In the genomic region with DNA sequence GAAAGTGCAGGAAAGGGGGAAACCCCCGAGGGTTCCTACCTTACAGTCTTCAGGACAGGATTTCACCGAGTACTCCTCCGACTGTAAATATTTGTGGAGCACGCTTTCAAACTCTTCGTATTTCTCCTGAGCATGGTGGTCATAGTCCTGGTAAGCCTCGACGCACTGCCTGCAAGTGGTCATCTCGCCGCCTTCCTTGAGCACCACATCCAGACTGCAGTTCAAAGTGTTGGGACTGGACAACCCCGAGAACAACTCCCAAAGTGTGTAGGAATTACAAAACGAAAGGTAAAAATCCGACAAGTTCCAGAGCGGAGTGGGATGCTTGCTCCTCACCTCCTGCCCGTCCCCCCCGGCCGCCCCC, we compare ENCODE assay signal across 9 cellular contexts.
DNase-seq lines count a peak whose midpoint lies in the region; ATAC-seq and TF ChIP-seq lines count a peak whose summit lies in the region.
"Had no signal": no experiment of that assay in that cellular context is flagged by ENCODE, and none has a peak within 500 bp of the region (broad histone marks: within the 10 kb centered on the region; RNA-seq: fewer than 3 reads in every experiment).

No MANE protein-coding gene starts in this region.

- H3K36me3 ChIP-seq in cardiac muscle cell, result no peaks in the 10 kb centered on the region
- H3K36me3 ChIP-seq in right atrium auricular region, result no peaks in the 10 kb centered on the region
- no peaks in the 10 kb centered on the region for H3K36me3 ChIP-seq in left lung
- H3K36me3 ChIP-seq in urinary bladder (ENCODE audit: insufficient read depth), result no peaks in the 10 kb centered on the region

- no peaks in the 10 kb centered on the region for H3K9me3 Mint-ChIP-seq in activated T-helper 2 cell treated with anti-CD3 and anti-CD28 coated beads, Interferon-gamma antibody, Interleukin-2, Interleukin-4, amounts not matched to agents 10 μg/mL and 5 μg/mL and 100 μg/mL, durations not matched to agents 14 hours and 24 hours and 36 hours

- 5% methylated on average over 16 of the region's 16 CpGs for WGBS in urinary bladder

- no peaks in the 10 kb centered on the region for H3K4me1 Mint-ChIP-seq in activated T-helper 2 cell treated with anti-CD3 and anti-CD28 coated beads, Interferon-gamma antibody, Interleukin-2, Interleukin-4, amounts not matched to agents 10 μg/mL and 5 μg/mL and 100 μg/mL, durations not matched to agents 14 hours and 24 hours and 36 hours (ENCODE audit: low read depth)

- ATAC-seq in left lung (peak; percentile 6), GM21381 (IDR thresholded peaks at IDR 0.05; ENCODE audit: unreplicated experiment) (no peak)

- H3K4me3 ChIP-seq in cardiac muscle cell (peak overlapping the region; percentile 58), right atrium auricular region (peak overlapping the region in 1 of 2 donors; percentile 45), astrocyte of the cerebellum (ENCODE audit: low read depth, low read length) (peak overlapping the region; percentile 71), left lung (peak overlapping the region; percentile 1 to 28), urinary bladder (ENCODE audit: low read depth, low read length) (peak overlapping the region; percentile 71)

- TF ChIP-seq CTCF in cardiac muscle cell (IDR thresholded peaks at IDR 0.05; ENCODE audit: low read depth, low read length) (no peak), right atrium auricular region (IDR thresholded peaks at IDR 0.05) (no peak), astrocyte of the cerebellum (IDR thresholded peaks at IDR 0.05; ENCODE audit: low read depth, low read length, missing control alignments) (no peak), left lung (IDR thresholded peaks at IDR 0.05) (no peak), GM10266 (IDR thresholded peaks at IDR 0.05; ENCODE audit: control insufficient read depth, insufficient read depth, low read depth, missing control alignments) (no peak)

- H3K4me3 Mint-ChIP-seq in activated T-helper 2 cell treated with anti-CD3 and anti-CD28 coated beads, Interferon-gamma antibody, Interleukin-2, Interleukin-4, amounts not matched to agents 10 μg/mL and 5 μg/mL and 100 μg/mL, durations not matched to agents 14 hours and 24 hours and 36 hours (ENCODE audit: low read depth), result no peak overlapping the region

- in situ Hi-C loops in astrocyte of the cerebellum (cut with HindIII; ENCODE audit: low sequenced_read_pairs), result no loop called here

- no peak overlapping the region for H3K27ac ChIP-seq in cardiac muscle cell
- H3K27ac ChIP-seq in right atrium auricular region, result no peak overlapping the region
- no peak overlapping the region for H3K27ac ChIP-seq in left lung
- H3K27ac ChIP-seq in urinary bladder (ENCODE audit: low read depth), result no peak overlapping the region

- H3K27me3 ChIP-seq in cardiac muscle cell (peaks cover 47% of the 10 kb centered on the region), right atrium auricular region (peaks cover 9 to 11% of the 10 kb centered on the region in 2 donors), left lung (peaks cover 34 to 61% of the 10 kb centered on the region in 2 donors)

- intact Hi-C loops in left lung (cut with DNase I), result no loop called here
- intact Hi-C loops in activated T-helper 2 cell treated with anti-CD3 and anti-CD28 coated beads, Interferon-gamma antibody, Interleukin-2, Interleukin-4, amounts not matched to agents 10 μg/mL and 5 μg/mL and 100 μg/mL, durations not matched to agents 14 hours and 24 hours and 36 hours (cut with micrococcal nuclease), result no loop called here

- no peak overlapping the region for H3K27ac Mint-ChIP-seq in activated T-helper 2 cell treated with anti-CD3 and anti-CD28 coated beads, Interferon-gamma antibody, Interleukin-2, Interleukin-4, amounts not matched to agents 10 μg/mL and 5 μg/mL and 100 μg/mL, durations not matched to agents 14 hours and 24 hours and 36 hours

- peaks cover 31% of the 10 kb centered on the region for H3K27me3 Mint-ChIP-seq in activated T-helper 2 cell treated with anti-CD3 and anti-CD28 coated beads, Interferon-gamma antibody, Interleukin-2, Interleukin-4, amounts not matched to agents 10 μg/mL and 5 μg/mL and 100 μg/mL, durations not matched to agents 14 hours and 24 hours and 36 hours (ENCODE audit: low read depth)

- no peaks in the 10 kb centered on the region for H3K4me1 ChIP-seq in cardiac muscle cell (ENCODE audit: low read depth)
- H3K4me1 ChIP-seq in right atrium auricular region, result peaks cover 0 to 26% of the 10 kb centered on the region in 2 donors
- H3K4me1 ChIP-seq in left lung, result peaks cover 5 to 20% of the 10 kb centered on the region in 2 donors
- peaks cover 3% of the 10 kb centered on the region for H3K4me1 ChIP-seq in urinary bladder (ENCODE audit: insufficient read depth)

- no peaks in the 10 kb centered on the region for H3K36me3 Mint-ChIP-seq in activated T-helper 2 cell treated with anti-CD3 and anti-CD28 coated beads, Interferon-gamma antibody, Interleukin-2, Interleukin-4, amounts not matched to agents 10 μg/mL and 5 μg/mL and 100 μg/mL, durations not matched to agents 14 hours and 24 hours and 36 hours (ENCODE audit: low read depth)

- H3K9me3 ChIP-seq in cardiac muscle cell (ENCODE audit: low read depth) (no peaks in the 10 kb centered on the region), right atrium auricular region (no peaks in the 10 kb centered on the region), left lung (no peaks in the 10 kb centered on the region)

- DNase-seq in cardiac muscle cell (ENCODE audit: low read depth in 1 of 2, low spot score in 1 of 2) (peak in 1 of 2 donors; percentile 29), right atrium auricular region (ENCODE audit: low spot score) (no peak), astrocyte of the cerebellum (ENCODE audit: low read depth) (no peak), left lung (no peak), GM10266 (ENCODE audit: extremely low spot score) (no peak)
- no peak for DNase-seq in activated T-helper 2 cell treated with anti-CD3 and anti-CD28 coated beads, Interferon-gamma antibody, Interleukin-2, Interleukin-4, amounts not matched to agents 10 μg/mL and 5 μg/mL and 100 μg/mL, durations not matched to agents 14 hours and 24 hours and 36 hours (ENCODE audit: low spot score)
- DNase-seq: T-helper 1 cell had no signal
